Comparison of ENCODE assay signal across 1 cellular context in the genomic region with DNA sequence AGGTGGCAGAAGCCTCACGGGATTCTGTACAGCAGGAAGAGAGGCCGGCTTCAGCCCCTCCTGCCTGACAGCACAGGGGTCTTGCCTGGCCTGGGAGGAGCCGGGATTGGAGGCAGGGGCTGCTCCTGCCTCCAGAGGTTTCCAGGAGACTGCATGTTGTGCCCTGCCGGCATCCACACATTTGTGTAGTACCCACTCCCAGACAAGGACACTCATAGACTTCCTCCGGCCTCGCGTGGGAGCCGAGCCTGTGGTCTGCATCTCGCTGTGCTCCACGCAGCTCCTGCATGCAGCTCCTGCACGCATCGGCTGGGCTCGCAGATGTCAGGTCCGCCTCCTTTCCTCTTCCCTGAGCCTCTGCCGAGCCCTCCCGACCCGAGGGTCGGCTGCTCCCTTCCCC.
TF ChIP-seq lines count a peak whose summit lies in the region.

No MANE protein-coding gene starts in this region.

TF ChIP-seq in WTC11, 78 proteins besides CTCF, POLR2A, EP300 and RAD21 (continued from another document):
- TF ChIP-seq SP1 (CRISPR knock-in tag; conservative IDR thresholded peaks at IDR 0.05) (no peak), EMX1 (CRISPR knock-in tag; IDR thresholded peaks at IDR 0.05) (no peak), SMAD3 (CRISPR knock-in tag; IDR thresholded peaks at IDR 0.05; ENCODE audit: borderline replicate concordance) (no peak), ETV6 (CRISPR knock-in tag; IDR thresholded peaks at IDR 0.05) (no peak), RORB (CRISPR knock-in tag; IDR thresholded peaks at IDR 0.05) (no peak), GTF2I (CRISPR knock-in tag; conservative IDR thresholded peaks at IDR 0.05) (no peak), ZNF138 (CRISPR knock-in tag; conservative IDR thresholded peaks at IDR 0.05) (no peak), SOX15 (CRISPR knock-in tag; IDR thresholded peaks at IDR 0.05) (no peak), NFYB (CRISPR knock-in tag; conservative IDR thresholded peaks at IDR 0.05; ENCODE audit: low read depth) (no peak), ZNF263 (CRISPR knock-in tag; IDR thresholded peaks at IDR 0.05; ENCODE audit: low read depth) (no peak)
- TF ChIP-seq, protein P1, sequence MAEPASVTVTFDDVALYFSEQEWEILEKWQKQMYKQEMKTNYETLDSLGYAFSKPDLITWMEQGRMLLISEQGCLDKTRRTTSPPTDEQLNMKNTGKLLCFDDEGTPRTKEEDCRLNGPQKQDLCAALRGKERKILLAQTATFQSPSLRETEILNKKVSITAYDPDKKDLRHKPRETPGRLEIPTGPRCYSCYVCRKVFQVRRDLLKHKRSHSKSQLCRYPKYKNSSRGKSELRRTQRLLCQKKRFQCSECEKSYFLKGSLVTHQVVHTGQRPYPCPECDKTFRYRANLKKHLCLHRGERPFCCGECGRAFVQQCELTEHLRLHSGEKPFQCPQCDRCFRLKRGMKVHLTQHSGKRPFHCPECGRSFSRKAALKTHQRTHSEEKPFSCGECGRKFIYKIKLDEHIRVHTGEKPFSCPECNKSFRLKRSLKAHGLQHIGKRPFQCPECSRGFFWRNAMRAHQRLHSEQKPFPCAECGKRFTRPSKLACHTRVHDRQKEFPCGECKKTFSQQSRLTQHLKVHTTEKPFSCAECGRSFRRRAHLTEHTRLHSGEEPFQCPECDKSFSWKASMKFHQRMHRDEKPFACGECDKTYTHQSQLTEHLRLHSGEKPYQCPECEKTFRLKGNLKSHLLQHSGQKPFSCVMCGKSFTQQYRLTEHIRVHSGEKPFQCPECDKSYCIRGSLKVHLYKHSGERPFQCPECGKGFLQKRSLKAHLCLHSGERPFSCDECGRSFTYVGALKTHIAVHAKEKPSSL (CRISPR knock-in tag; conservative IDR thresholded peaks at IDR 0.05): no peak
- TF ChIP-seq, protein P2, sequence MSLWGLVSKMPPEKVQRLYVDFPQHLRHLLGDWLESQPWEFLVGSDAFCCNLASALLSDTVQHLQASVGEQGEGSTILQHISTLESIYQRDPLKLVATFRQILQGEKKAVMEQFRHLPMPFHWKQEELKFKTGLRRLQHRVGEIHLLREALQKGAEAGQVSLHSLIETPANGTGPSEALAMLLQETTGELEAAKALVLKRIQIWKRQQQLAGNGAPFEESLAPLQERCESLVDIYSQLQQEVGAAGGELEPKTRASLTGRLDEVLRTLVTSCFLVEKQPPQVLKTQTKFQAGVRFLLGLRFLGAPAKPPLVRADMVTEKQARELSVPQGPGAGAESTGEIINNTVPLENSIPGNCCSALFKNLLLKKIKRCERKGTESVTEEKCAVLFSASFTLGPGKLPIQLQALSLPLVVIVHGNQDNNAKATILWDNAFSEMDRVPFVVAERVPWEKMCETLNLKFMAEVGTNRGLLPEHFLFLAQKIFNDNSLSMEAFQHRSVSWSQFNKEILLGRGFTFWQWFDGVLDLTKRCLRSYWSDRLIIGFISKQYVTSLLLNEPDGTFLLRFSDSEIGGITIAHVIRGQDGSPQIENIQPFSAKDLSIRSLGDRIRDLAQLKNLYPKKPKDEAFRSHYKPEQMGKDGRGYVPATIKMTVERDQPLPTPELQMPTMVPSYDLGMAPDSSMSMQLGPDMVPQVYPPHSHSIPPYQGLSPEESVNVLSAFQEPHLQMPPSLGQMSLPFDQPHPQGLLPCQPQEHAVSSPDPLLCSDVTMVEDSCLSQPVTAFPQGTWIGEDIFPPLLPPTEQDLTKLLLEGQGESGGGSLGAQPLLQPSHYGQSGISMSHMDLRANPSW (CRISPR knock-in tag; conservative IDR thresholded peaks at IDR 0.05; ENCODE audit: low read depth): no peak
- TF ChIP-seq, protein P3, sequence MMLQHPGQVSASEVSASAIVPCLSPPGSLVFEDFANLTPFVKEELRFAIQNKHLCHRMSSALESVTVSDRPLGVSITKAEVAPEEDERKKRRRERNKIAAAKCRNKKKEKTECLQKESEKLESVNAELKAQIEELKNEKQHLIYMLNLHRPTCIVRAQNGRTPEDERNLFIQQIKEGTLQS (CRISPR knock-in tag; conservative IDR thresholded peaks at IDR 0.05): no peak
- TF ChIP-seq, protein P4, sequence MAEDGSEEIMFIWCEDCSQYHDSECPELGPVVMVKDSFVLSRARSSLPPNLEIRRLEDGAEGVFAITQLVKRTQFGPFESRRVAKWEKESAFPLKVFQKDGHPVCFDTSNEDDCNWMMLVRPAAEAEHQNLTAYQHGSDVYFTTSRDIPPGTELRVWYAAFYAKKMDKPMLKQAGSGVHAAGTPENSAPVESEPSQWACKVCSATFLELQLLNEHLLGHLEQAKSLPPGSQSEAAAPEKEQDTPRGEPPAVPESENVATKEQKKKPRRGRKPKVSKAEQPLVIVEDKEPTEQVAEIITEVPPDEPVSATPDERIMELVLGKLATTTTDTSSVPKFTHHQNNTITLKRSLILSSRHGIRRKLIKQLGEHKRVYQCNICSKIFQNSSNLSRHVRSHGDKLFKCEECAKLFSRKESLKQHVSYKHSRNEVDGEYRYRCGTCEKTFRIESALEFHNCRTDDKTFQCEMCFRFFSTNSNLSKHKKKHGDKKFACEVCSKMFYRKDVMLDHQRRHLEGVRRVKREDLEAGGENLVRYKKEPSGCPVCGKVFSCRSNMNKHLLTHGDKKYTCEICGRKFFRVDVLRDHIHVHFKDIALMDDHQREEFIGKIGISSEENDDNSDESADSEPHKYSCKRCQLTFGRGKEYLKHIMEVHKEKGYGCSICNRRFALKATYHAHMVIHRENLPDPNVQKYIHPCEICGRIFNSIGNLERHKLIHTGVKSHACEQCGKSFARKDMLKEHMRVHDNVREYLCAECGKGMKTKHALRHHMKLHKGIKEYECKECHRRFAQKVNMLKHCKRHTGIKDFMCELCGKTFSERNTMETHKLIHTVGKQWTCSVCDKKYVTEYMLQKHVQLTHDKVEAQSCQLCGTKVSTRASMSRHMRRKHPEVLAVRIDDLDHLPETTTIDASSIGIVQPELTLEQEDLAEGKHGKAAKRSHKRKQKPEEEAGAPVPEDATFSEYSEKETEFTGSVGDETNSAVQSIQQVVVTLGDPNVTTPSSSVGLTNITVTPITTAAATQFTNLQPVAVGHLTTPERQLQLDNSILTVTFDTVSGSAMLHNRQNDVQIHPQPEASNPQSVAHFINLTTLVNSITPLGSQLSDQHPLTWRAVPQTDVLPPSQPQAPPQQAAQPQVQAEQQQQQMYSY (CRISPR knock-in tag; IDR thresholded peaks at IDR 0.05): no peak
